ENCODE assay signal across 23 cellular contexts in genomic region chr17:44751331-44751730, GRCh38. TPM values are rescaled to one million over a fixed set of nuclear protein-coding genes. Genes with fewer than 3 reads are reported as not detected.
"Had no signal": no experiment of that assay in that cellular context is flagged by ENCODE, and none has a peak within 500 bp of the region (broad histone marks: within the 10 kb centered on the region; RNA-seq: fewer than 3 reads in every experiment).

No MANE protein-coding gene starts in this region.

- ATAC-seq: activated naive CD8-positive, alpha-beta T cell treated with anti-CD3 and anti-CD28 coated beads, Interleukin-2, amount 50 U/mL, for 24 hours; activated T-cell treated with anti-CD3 and anti-CD28 coated beads, Interleukin-2, amount 50 U/mL, for 72 hours; body of pancreas; T-cell had no signal

- DNase-seq: activated CD4-positive, alpha-beta memory T cell treated with anti-CD3 and anti-CD28 coated beads for 36 hours; activated CD4-positive, alpha-beta T cell treated with anti-CD3 and anti-CD28 coated beads, Interleukin-2, amount 10 ng/mL, durations not matched to agents 7 days and 5 days; activated CD4-positive, CD25-positive, alpha-beta regulatory T cell; activated CD8-positive, alpha-beta memory T cell treated with anti-CD3 and anti-CD28 coated beads, Interleukin-2, amount 50 U/mL, for 4 hours; activated naive CD8-positive, alpha-beta T cell treated with anti-CD3 and anti-CD28 coated beads, Interleukin-2, amount 50 U/mL, for 24 hours; activated T-cell treated with anti-CD3 and anti-CD28 coated beads, Interleukin-2, amount 50 U/mL, for 72 hours; amniotic stem cell; body of pancreas; NCI-H1092; NCI-H1417; NCI-H1694; NCI-H2029; NCI-H345; NCI-H510A; NCI-H526 treated with DMSO at 0.1 percent for 48 hours; NCI-H82; T-cell; T-helper 2 cell; T1000 had no signal

- H3K4me3 Mint-ChIP-seq: activated CD4-positive, alpha-beta memory T cell treated with anti-CD3 and anti-CD28 coated beads for 36 hours; activated CD4-positive, alpha-beta T cell treated with anti-CD3 and anti-CD28 coated beads, Interleukin-2, amount 10 ng/mL, durations not matched to agents 7 days and 5 days; activated naive CD4-positive, alpha-beta T cell treated with anti-CD3 and anti-CD28 coated beads, Interleukin-2, amount 50 U/mL, for 24 hours; activated naive CD8-positive, alpha-beta T cell treated with anti-CD3 and anti-CD28 coated beads, Interleukin-2, amount 50 U/mL, for 24 hours; activated T-cell treated with anti-CD3 and anti-CD28 coated beads, Interleukin-2, amount 50 U/mL, for 72 hours; T-cell had no signal

- H3K9me3 Mint-ChIP-seq: activated CD4-positive, alpha-beta memory T cell treated with anti-CD3 and anti-CD28 coated beads for 36 hours; activated CD4-positive, alpha-beta T cell treated with anti-CD3 and anti-CD28 coated beads, Interleukin-2, amount 10 ng/mL, durations not matched to agents 7 days and 5 days; activated naive CD4-positive, alpha-beta T cell treated with anti-CD3 and anti-CD28 coated beads, Interleukin-2, amount 50 U/mL, for 24 hours; activated naive CD8-positive, alpha-beta T cell treated with anti-CD3 and anti-CD28 coated beads, Interleukin-2, amount 50 U/mL, for 24 hours; activated T-cell treated with anti-CD3 and anti-CD28 coated beads, Interleukin-2, amount 50 U/mL, for 72 hours; T-cell had no signal

- H3K27ac Mint-ChIP-seq: activated CD4-positive, alpha-beta memory T cell treated with anti-CD3 and anti-CD28 coated beads for 36 hours; activated CD4-positive, alpha-beta T cell treated with anti-CD3 and anti-CD28 coated beads, Interleukin-2, amount 10 ng/mL, durations not matched to agents 7 days and 5 days; activated naive CD4-positive, alpha-beta T cell treated with anti-CD3 and anti-CD28 coated beads, Interleukin-2, amount 50 U/mL, for 24 hours; activated naive CD8-positive, alpha-beta T cell treated with anti-CD3 and anti-CD28 coated beads, Interleukin-2, amount 50 U/mL, for 24 hours; activated T-cell treated with anti-CD3 and anti-CD28 coated beads, Interleukin-2, amount 50 U/mL, for 72 hours; T-cell had no signal

- H3K27me3 ChIP-seq: ascending aorta, body of pancreas had no signal

- H3K36me3 ChIP-seq: ascending aorta had no signal

- H3K4me1 ChIP-seq: ascending aorta, body of pancreas had no signal

- H3K27ac ChIP-seq: ascending aorta, body of pancreas, KMS-11, SK-N-MC had no signal

- H3K4me3 ChIP-seq: ascending aorta, body of pancreas, SK-N-MC had no signal

- H3K4me1 Mint-ChIP-seq: activated CD4-positive, alpha-beta T cell treated with anti-CD3 and anti-CD28 coated beads, Interleukin-2, amount 10 ng/mL, durations not matched to agents 7 days and 5 days; activated naive CD4-positive, alpha-beta T cell treated with anti-CD3 and anti-CD28 coated beads, Interleukin-2, amount 50 U/mL, for 24 hours; activated naive CD8-positive, alpha-beta T cell treated with anti-CD3 and anti-CD28 coated beads, Interleukin-2, amount 50 U/mL, for 24 hours; T-cell had no signal

- H3K27me3 Mint-ChIP-seq: activated CD4-positive, alpha-beta memory T cell treated with anti-CD3 and anti-CD28 coated beads for 36 hours; T-cell had no signal

- H3K9me3 ChIP-seq: ascending aorta, body of pancreas had no signal

RNA-seq across cellular contexts. Expression of gene ADAM11, which starts 7.5 kb away (rescaled TPM):
- total RNA-seq: ascending aorta had no signal
